13 cellular contexts compared by ENCODE assay signal in the genomic region with DNA sequence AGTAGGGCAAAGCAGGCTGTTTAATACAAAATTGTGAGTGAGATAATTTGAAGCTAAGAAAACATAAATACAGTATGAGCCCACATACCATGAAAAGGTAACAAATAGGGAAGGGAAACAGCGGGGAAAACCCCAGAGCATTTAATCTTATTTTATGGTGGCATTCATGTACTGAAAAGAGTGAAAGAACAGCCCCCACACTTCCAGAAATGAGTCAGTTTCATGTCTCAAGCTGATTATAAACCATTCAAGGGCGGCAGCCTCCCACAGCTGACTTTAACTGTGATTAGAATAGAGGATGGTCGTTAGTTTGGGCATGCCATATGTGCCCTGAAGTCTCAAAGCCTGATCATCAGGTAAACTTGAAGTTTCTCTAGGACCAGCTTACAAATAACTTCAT.
A peak's percentile ranks its signal among the peaks of the same experiment; 100 is the strongest.
DNase-seq lines count a peak whose midpoint lies in the region; ATAC-seq, FAIRE-seq and TF ChIP-seq lines count a peak whose summit lies in the region.
"Had no signal": no experiment of that assay in that cellular context is flagged by ENCODE, and none has a peak within 500 bp of the region (broad histone marks: within the 10 kb centered on the region; RNA-seq: fewer than 3 reads in every experiment).

No MANE protein-coding gene starts in this region.

- no peak overlapping the region for H2AFZ ChIP-seq in SK-N-SH (ENCODE audit: low read depth)
- H2AFZ ChIP-seq in PC-3 (ENCODE audit: low read length), result no peak overlapping the region

- peak; percentile 0 for DNase-seq in iris pigment epithelial cell (ENCODE audit: low read depth)
- DNase-seq in globus pallidus (ENCODE audit: low spot score), result no peak
- DNase-seq in SK-N-SH, result no peak
- DNase-seq in PC-3, result no peak
- DNase-seq in pancreas, result no peak
- DNase-seq: activated CD8-positive, alpha-beta memory T cell treated with anti-CD3 and anti-CD28 coated beads, Interleukin-2, amount 50 U/mL, for 4 hours; foreskin keratinocyte; NCI-H2081 had no signal

- intact Hi-C loops in PC-3 (cut with micrococcal nuclease), result no loop called here
- intact Hi-C loops in pancreas (cut with DNase I), result no loop called here

- H3K36me3 ChIP-seq in SK-N-SH (replicated peaks in 1 of 2; ENCODE audit: control insufficient read depth in 1 of 2, insufficient read depth in 2 of 2, low read length in 1 of 2) (no peaks in the 10 kb centered on the region), PC-3 (ENCODE audit: low read depth, low read length) (no peaks in the 10 kb centered on the region), pancreas (no peaks in the 10 kb centered on the region)
- H3K36me3 ChIP-seq: cardiac muscle cell had no signal

- POLR2A ChIA-PET in SK-N-SH (lab: Yijun Ruan, JAX) (no interaction called here), PC-3 (lab: Charles Lee; ENCODE audit: unreplicated experiment) (no interaction called here)

- H3F3A ChIP-seq in SK-N-SH (replicated peaks; ENCODE audit: insufficient read depth) (no peaks in the 10 kb centered on the region), PC-3 (ENCODE audit: low read length, unreplicated experiment) (no peaks in the 10 kb centered on the region)

- no peaks in the 10 kb centered on the region for H3K27me3 ChIP-seq in SK-N-SH (ENCODE audit: insufficient read depth)
- peaks cover 86% of the 10 kb centered on the region for H3K27me3 ChIP-seq in PC-3 (ENCODE audit: low read length)
- no peaks in the 10 kb centered on the region for H3K27me3 ChIP-seq in pancreas
- H3K27me3 ChIP-seq: cardiac muscle cell, foreskin keratinocyte had no signal

- no peak overlapping the region for H3K9ac ChIP-seq in SK-N-SH
- H3K9ac ChIP-seq in PC-3 (ENCODE audit: low read length), result no peak overlapping the region

- ATAC-seq in GM18873 (IDR thresholded peaks at IDR 0.05; ENCODE audit: low FRiP score, unreplicated experiment) (peak; percentile 99), GM21717 (IDR thresholded peaks at IDR 0.05; ENCODE audit: unreplicated experiment) (peak; percentile 98), HG03196 (IDR thresholded peaks at IDR 0.05; ENCODE audit: unreplicated experiment) (peak; percentile 99), PC-3 (no peak), pancreas (no peak)
- ATAC-seq: foreskin keratinocyte had no signal

- H3K9me2 ChIP-seq in SK-N-SH (no peaks in the 10 kb centered on the region), PC-3 (replicated peaks; ENCODE audit: low read length) (no peaks in the 10 kb centered on the region)

- TF ChIP-seq RAD21 in SK-N-SH (IDR thresholded peaks at IDR 0.05; ENCODE audit: low read length), result no peak

- TF ChIP-seq CTCF in SK-N-SH (IDR thresholded peaks at IDR 0.05) (no peak), PC-3 (conservative IDR thresholded peaks at IDR 0.05; ENCODE audit: low read depth, low read length) (no peak), pancreas (IDR thresholded peaks at IDR 0.05) (no peak)

- H3K9me3 ChIP-seq in SK-N-SH, result no peaks in the 10 kb centered on the region
- no peaks in the 10 kb centered on the region for H3K9me3 ChIP-seq in PC-3 (ENCODE audit: low read length)
- no peaks in the 10 kb centered on the region for H3K9me3 ChIP-seq in pancreas

- WGBS in SK-N-SH (ENCODE audit: low lambda C conversion rate), result 1% methylated on average over 3 of the region's 3 CpGs
- 50 to 54% methylated on average over 3 of the region's 3 CpGs for WGBS in pancreas, 2 donors

- no peak for TF ChIP-seq EP300 in SK-N-SH (IDR thresholded peaks at IDR 0.05; ENCODE audit: borderline replicate concordance in 1 of 2, low read depth in 1 of 2, low read length in 1 of 2)

- H3K79me2 ChIP-seq in SK-N-SH (ENCODE audit: insufficient read depth) (no peaks in the 10 kb centered on the region), PC-3 (ENCODE audit: low read length) (no peaks in the 10 kb centered on the region)

- no peak overlapping the region for H3K27ac ChIP-seq in SK-N-SH (ENCODE audit: low read depth in 2 of 2, low read length in 1 of 2)
- no peak overlapping the region for H3K27ac ChIP-seq in PC-3 (ENCODE audit: low read length)
- H3K27ac ChIP-seq in pancreas, result no peak overlapping the region
- H3K27ac ChIP-seq: cardiac muscle cell, foreskin keratinocyte, SK-N-MC had no signal

- H4K20me1 ChIP-seq in SK-N-SH (ENCODE audit: insufficient read depth) (no peaks in the 10 kb centered on the region), PC-3 (ENCODE audit: low read length) (no peaks in the 10 kb centered on the region)

- CTCF ChIA-PET in SK-N-SH (lab: Yijun Ruan, JAX) (no interaction called here), PC-3 (lab: Charles Lee) (no interaction called here)

- H3K4me1 ChIP-seq in SK-N-SH (ENCODE audit: control insufficient read depth in 1 of 2, insufficient read depth in 2 of 2, low read depth in 1 of 2, low read length in 1 of 2), result no peaks in the 10 kb centered on the region
- no peaks in the 10 kb centered on the region for H3K4me1 ChIP-seq in PC-3 (ENCODE audit: insufficient read depth, low read length)
- no peaks in the 10 kb centered on the region for H3K4me1 ChIP-seq in pancreas
- H3K4me1 ChIP-seq: foreskin keratinocyte had no signal

- BruUV-seq in PC-3 (replicated peaks; lab: Mats Ljungman, UMichigan), result no TSS peak

- H3K4me3 ChIP-seq in SK-N-SH (ENCODE audit: low read depth in 2 of 2, low read length in 1 of 2) (no peak overlapping the region), PC-3 (ENCODE audit: low read length) (no peak overlapping the region), pancreas (no peak overlapping the region)
- H3K4me3 ChIP-seq: cardiac muscle cell, SK-N-MC had no signal

- H3K4me2 ChIP-seq in SK-N-SH, result no peak overlapping the region
- no peak overlapping the region for H3K4me2 ChIP-seq in PC-3 (ENCODE audit: low read length)

- no peak for FAIRE-seq in pancreas (lab: Jason Lieb, UNC)

TF ChIP-seq in SK-N-SH, 30 proteins besides CTCF, POLR2A, EP300 and RAD21 (continues in another document):
- TF ChIP-seq RXRA (IDR thresholded peaks at IDR 0.05; ENCODE audit: borderline replicate concordance, low read depth) (no peak), RFX5 (IDR thresholded peaks at IDR 0.05; ENCODE audit: low read length) (no peak), YY1 (IDR thresholded peaks at IDR 0.05; ENCODE audit: low read depth) (no peak), JUND (IDR thresholded peaks at IDR 0.05) (no peak), MXI1 (IDR thresholded peaks at IDR 0.05; ENCODE audit: low read depth, low read length) (no peak), GABPA (IDR thresholded peaks at IDR 0.05; ENCODE audit: low read depth) (no peak), IRF3 (IDR thresholded peaks at IDR 0.05; ENCODE audit: low read depth, low read length) (no peak), ELF1 (IDR thresholded peaks at IDR 0.05) (no peak), FOXJ3 (CRISPR knock-in tag; IDR thresholded peaks at IDR 0.05) (no peak), SIN3A (IDR thresholded peaks at IDR 0.05; ENCODE audit: borderline replicate concordance, low read depth, low read length) (no peak), GATA2 (CRISPR knock-in tag; IDR thresholded peaks at IDR 0.05) (no peak), NRF1 (IDR thresholded peaks at IDR 0.05; ENCODE audit: low read depth, low read length) (no peak), EZH2phosphoT487 (IDR thresholded peaks at IDR 0.05; ENCODE audit: borderline replicate concordance, low read depth) (no peak)
- TF ChIP-seq, protein P1, sequence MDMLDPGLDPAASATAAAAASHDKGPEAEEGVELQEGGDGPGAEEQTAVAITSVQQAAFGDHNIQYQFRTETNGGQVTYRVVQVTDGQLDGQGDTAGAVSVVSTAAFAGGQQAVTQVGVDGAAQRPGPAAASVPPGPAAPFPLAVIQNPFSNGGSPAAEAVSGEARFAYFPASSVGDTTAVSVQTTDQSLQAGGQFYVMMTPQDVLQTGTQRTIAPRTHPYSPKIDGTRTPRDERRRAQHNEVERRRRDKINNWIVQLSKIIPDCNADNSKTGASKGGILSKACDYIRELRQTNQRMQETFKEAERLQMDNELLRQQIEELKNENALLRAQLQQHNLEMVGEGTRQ (IDR thresholded peaks at IDR 0.05; ENCODE audit: borderline replicate concordance, low read depth, low read length), result no peak
- TF ChIP-seq, protein P2, sequence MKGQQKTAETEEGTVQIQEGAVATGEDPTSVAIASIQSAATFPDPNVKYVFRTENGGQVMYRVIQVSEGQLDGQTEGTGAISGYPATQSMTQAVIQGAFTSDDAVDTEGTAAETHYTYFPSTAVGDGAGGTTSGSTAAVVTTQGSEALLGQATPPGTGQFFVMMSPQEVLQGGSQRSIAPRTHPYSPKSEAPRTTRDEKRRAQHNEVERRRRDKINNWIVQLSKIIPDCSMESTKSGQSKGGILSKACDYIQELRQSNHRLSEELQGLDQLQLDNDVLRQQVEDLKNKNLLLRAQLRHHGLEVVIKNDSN (IDR thresholded peaks at IDR 0.05; ENCODE audit: borderline replicate concordance, low read depth), result no peak
- TF ChIP-seq, protein P3, sequence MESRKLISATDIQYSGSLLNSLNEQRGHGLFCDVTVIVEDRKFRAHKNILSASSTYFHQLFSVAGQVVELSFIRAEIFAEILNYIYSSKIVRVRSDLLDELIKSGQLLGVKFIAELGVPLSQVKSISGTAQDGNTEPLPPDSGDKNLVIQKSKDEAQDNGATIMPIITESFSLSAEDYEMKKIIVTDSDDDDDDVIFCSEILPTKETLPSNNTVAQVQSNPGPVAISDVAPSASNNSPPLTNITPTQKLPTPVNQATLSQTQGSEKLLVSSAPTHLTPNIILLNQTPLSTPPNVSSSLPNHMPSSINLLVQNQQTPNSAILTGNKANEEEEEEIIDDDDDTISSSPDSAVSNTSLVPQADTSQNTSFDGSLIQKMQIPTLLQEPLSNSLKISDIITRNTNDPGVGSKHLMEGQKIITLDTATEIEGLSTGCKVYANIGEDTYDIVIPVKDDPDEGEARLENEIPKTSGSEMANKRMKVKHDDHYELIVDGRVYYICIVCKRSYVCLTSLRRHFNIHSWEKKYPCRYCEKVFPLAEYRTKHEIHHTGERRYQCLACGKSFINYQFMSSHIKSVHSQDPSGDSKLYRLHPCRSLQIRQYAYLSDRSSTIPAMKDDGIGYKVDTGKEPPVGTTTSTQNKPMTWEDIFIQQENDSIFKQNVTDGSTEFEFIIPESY (IDR thresholded peaks at IDR 0.05; ENCODE audit: borderline replicate concordance, low read depth), result no peak
- TF ChIP-seq, protein P4, sequence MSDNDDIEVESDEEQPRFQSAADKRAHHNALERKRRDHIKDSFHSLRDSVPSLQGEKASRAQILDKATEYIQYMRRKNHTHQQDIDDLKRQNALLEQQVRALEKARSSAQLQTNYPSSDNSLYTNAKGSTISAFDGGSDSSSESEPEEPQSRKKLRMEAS (IDR thresholded peaks at IDR 0.05; ENCODE audit: low read depth), result no peak

Comparison
In these comparisons a context has a peak if more than half of its experiments do, and no peak if none do; other contexts are left out.
1. ATAC-seq: peak in GM18873 (single experiment), GM21717 (single experiment) and HG03196 (single experiment); none in PC-3 (single experiment) and pancreas (0 of 4).